Comparison of ENCODE assay signal across 3 cellular contexts in genomic region chr4:102170910-102171309, GRCh38.
TF ChIP-seq lines count a peak whose summit lies in the region.

No MANE protein-coding gene starts in this region.

TF ChIP-seq in HepG2, 621 proteins besides CTCF, POLR2A, EP300 and RAD21:
- peak; percentile 45; the same call in 1 of the 2 replicates for TF ChIP-seq MAFF (IDR thresholded peaks at IDR 0.05; ENCODE audit: low read depth, low read length)
- peak; percentile 43 to 66; a peak in 3 of 4 replicates for TF ChIP-seq MAFK (conservative IDR thresholded peaks at IDR 0.05 in 1 of 2, IDR thresholded peaks at IDR 0.05 in 1 of 2; ENCODE audit: low read length in 2 of 2)
- TF ChIP-seq SMARCC2 (IDR thresholded peaks at IDR 0.05): no peak
- TF ChIP-seq, protein P1, sequence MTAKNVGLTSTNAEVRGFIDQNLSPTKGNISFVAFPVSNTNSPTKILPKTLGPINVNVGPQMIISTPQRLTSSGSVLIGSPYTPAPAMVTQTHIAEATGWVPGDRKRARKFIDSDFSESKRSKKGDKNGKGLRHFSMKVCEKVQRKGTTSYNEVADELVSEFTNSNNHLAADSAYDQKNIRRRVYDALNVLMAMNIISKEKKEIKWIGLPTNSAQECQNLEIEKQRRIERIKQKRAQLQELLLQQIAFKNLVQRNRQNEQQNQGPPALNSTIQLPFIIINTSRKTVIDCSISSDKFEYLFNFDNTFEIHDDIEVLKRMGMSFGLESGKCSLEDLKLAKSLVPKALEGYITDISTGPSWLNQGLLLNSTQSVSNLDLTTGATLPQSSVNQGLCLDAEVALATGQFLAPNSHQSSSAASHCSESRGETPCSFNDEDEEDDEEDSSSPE (CRISPR knock-in tag; IDR thresholded peaks at IDR 0.05): no peak
- TF ChIP-seq HNF4A (CRISPR knock-in tag; IDR thresholded peaks at IDR 0.05): no peak
- no peak for TF ChIP-seq ZNF337 (CRISPR knock-in tag; IDR thresholded peaks at IDR 0.05; ENCODE audit: borderline replicate concordance, low read depth)
- no peak for TF ChIP-seq ZNF598 (CRISPR knock-in tag; IDR thresholded peaks at IDR 0.05; ENCODE audit: borderline replicate concordance)
- TF ChIP-seq ZNF44 (CRISPR knock-in tag; IDR thresholded peaks at IDR 0.05): no peak

TF ChIP-seq in IMR-90, 13 proteins besides CTCF, POLR2A, EP300 and RAD21:
- TF ChIP-seq RFX5 (IDR thresholded peaks at IDR 0.05; ENCODE audit: low read depth, low read length): no peak
- peak; percentile 49 for TF ChIP-seq MAFK (IDR thresholded peaks at IDR 0.05; ENCODE audit: low read depth, low read length)
TF ChIP-seq in IMR-90: peak in this region for 1.

TF ChIP-seq in K562, 482 proteins besides CTCF, POLR2A, EP300 and RAD21:
- no peak for TF ChIP-seq ZNF3 (CRISPR knock-in tag; IDR thresholded peaks at IDR 0.05)
- TF ChIP-seq ETV6 (IDR thresholded peaks at IDR 0.05; ENCODE audit: borderline replicate concordance in 1 of 2, low read depth in 2 of 2, low read length in 1 of 2): no peak
- TF ChIP-seq ETV6 (CRISPR knock-in tag; IDR thresholded peaks at IDR 0.05; ENCODE audit: borderline replicate concordance): no peak
- TF ChIP-seq ZNF316 (IDR thresholded peaks at IDR 0.05): peak; percentile 46; the same call in 1 of the 2 replicates
